Comparison of ENCODE assay signal across 21 cellular contexts in the genomic region with DNA sequence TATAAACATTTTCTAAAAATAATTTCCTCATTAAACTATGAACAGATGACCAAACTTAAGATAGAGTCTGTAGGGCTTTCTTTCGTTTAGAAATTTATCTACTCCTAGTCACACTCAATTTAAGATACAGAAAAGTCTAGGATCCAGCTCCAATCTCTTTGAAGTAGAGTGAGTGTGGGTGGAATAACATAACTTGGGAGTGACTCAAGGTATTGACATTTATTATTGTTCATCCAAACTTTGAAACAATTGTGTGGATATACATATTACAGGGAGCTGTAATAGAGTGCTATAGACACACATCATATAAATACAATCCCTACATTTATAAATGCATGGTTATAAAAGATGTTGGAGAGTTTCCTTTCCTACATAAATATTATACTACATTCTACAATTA.
DNase-seq lines count a peak whose midpoint lies in the region; ATAC-seq and TF ChIP-seq lines count a peak whose summit lies in the region.
"Had no signal": no experiment of that assay in that cellular context is flagged by ENCODE, and none has a peak within 500 bp of the region (broad histone marks: within the 10 kb centered on the region; RNA-seq: fewer than 3 reads in every experiment).

No MANE protein-coding gene starts in this region.

- RAD21 ChIA-PET in HCT116 (lab: Charles Lee; ENCODE audit: low non-redundant PET in 1 of 2, low total read pairs in 2 of 2, uncharacterized antibody in 2 of 2, unreplicated experiment in 2 of 2) = no interaction called here

- H3K9me3 Mint-ChIP-seq in activated naive CD8-positive, alpha-beta T cell treated with anti-CD3 and anti-CD28 coated beads for 36 hours = peaks cover 2% of the 10 kb centered on the region

- H3K27ac ChIP-seq in HCT116 (ENCODE audit: low read depth, low read length) (no peak overlapping the region), right atrium auricular region (no peak overlapping the region), left lung (no peak overlapping the region)

- TF ChIP-seq CTCF in HCT116 (IDR thresholded peaks at IDR 0.05 in 2 of 3, conservative IDR thresholded peaks at IDR 0.05 in 1 of 3; ENCODE audit: borderline replicate concordance in 1 of 3, insufficient read depth in 1 of 3, low read depth in 2 of 3, low read length in 2 of 3) = no peak
- TF ChIP-seq CTCF in astrocyte of the spinal cord (IDR thresholded peaks at IDR 0.05; ENCODE audit: low read depth, low read length) = no peak
- TF ChIP-seq CTCF in right atrium auricular region (IDR thresholded peaks at IDR 0.05) = no peak
- TF ChIP-seq CTCF in left lung (IDR thresholded peaks at IDR 0.05) = no peak

- ATAC-seq in HCT116 = 0 out of 2 replicates have a peak, but pooled peaks have one; percentile 14
- ATAC-seq in left lung = no peak
- ATAC-seq: Panc1 had no signal

- H3K4me2 ChIP-seq in HCT116 (ENCODE audit: low read length) = 0 out of 2 replicates have a peak overlapping the region, but pooled peaks have one; percentile 14
- H3K4me2 ChIP-seq: SK-N-SH had no signal

- no peak overlapping the region for H3K27ac Mint-ChIP-seq in activated naive CD8-positive, alpha-beta T cell treated with anti-CD3 and anti-CD28 coated beads for 36 hours
- H3K27ac Mint-ChIP-seq: CD4-positive, CD25-positive, alpha-beta regulatory T cell had no signal

- no peaks in the 10 kb centered on the region for H3K79me2 ChIP-seq in HCT116 (ENCODE audit: insufficient read depth, low read length)

- H3K36me3 ChIP-seq in HCT116 (ENCODE audit: control insufficient read depth in 1 of 2, insufficient read depth in 2 of 2, low read length in 2 of 2) (no peaks in the 10 kb centered on the region), neuron (ENCODE audit: insufficient read depth, low read length) (no peaks in the 10 kb centered on the region), right atrium auricular region (no peaks in the 10 kb centered on the region), left lung (no peaks in the 10 kb centered on the region)
- H3K36me3 ChIP-seq: MG63 had no signal

- CTCF ChIA-PET in HCT116 (lab: Charles Lee) = no interaction called here

- H3K4me1 Mint-ChIP-seq in activated naive CD8-positive, alpha-beta T cell treated with anti-CD3 and anti-CD28 coated beads for 36 hours = no peaks in the 10 kb centered on the region
- H3K4me1 Mint-ChIP-seq: CD4-positive, CD25-positive, alpha-beta regulatory T cell had no signal

- intact Hi-C loops in HCT116 (cut with micrococcal nuclease) (no loop called here), left lung (cut with DNase I) (no loop called here)

- no peaks in the 10 kb centered on the region for H3K27me3 Mint-ChIP-seq in activated naive CD8-positive, alpha-beta T cell treated with anti-CD3 and anti-CD28 coated beads for 36 hours
- H3K27me3 Mint-ChIP-seq: CD4-positive, CD25-positive, alpha-beta regulatory T cell had no signal

- BruUV-seq in HCT116 (replicated peaks; lab: Mats Ljungman, UMichigan) = no TSS peak

- H2AFZ ChIP-seq in HCT116 (ENCODE audit: low read depth, low read length, poor library complexity, severe bottlenecking) (no peak overlapping the region), neuron (ENCODE audit: low read depth, low read length) (peak overlapping the region; percentile 2)

- POLR2A ChIA-PET in HCT116 (lab: Charles Lee) = no interaction called here

- H3K4me1 ChIP-seq in HCT116 (ENCODE audit: control insufficient read depth in 1 of 2, insufficient read depth in 2 of 2, low read length in 2 of 2) = peaks cover 0 to 4% of the 10 kb centered on the region in 2 experiments; a peak in 1 of 4 replicates
- H3K4me1 ChIP-seq in neuron (ENCODE audit: insufficient read depth, low read length) = peaks cover 4% of the 10 kb centered on the region
- H3K4me1 ChIP-seq in right atrium auricular region = no peaks in the 10 kb centered on the region
- no peaks in the 10 kb centered on the region for H3K4me1 ChIP-seq in left lung

- H3K9me3 ChIP-seq in HCT116 (ENCODE audit: control insufficient read depth in 1 of 2, insufficient read depth in 1 of 2, low read depth in 1 of 2, low read length in 2 of 2) (no peaks in the 10 kb centered on the region), neuron (ENCODE audit: low read length) (no peaks in the 10 kb centered on the region), right atrium auricular region (no peaks in the 10 kb centered on the region), left lung (no peaks in the 10 kb centered on the region)
- H3K9me3 ChIP-seq: MG63, SK-N-SH had no signal

- no peak for TF ChIP-seq POLR2A in HCT116 (IDR thresholded peaks at IDR 0.05; ENCODE audit: borderline replicate concordance, extremely low read depth, insufficient read depth, insufficient read length)

- DNase-seq in HCT116 (ENCODE audit: low read depth, low spot score) (no peak), RKO (ENCODE audit: low spot score) (peak; percentile 23), astrocyte of the spinal cord (ENCODE audit: low read depth, low spot score) (peak; percentile 10), NCI-H2171 treated with DMSO at 0.1 percent for 48 hours (lab: John Stamatoyannopoulos, UW) (no peak), right atrium auricular region (ENCODE audit: low spot score) (no peak), left lung (no peak)
- DNase-seq in activated naive CD8-positive, alpha-beta T cell treated with anti-CD3 and anti-CD28 coated beads for 36 hours = no peak
- DNase-seq: 8988T; ACHN; CD4-positive, CD25-positive, alpha-beta regulatory T cell; DMS53; IMR-90; KG1; MG63; NCI-H1105 treated with DMSO at 0.1 percent for 48 hours; NCI-H146; NCI-H2029; NCI-H526 treated with DMSO at 0.1 percent for 48 hours; SK-N-SH had no signal

- no peaks in the 10 kb centered on the region for H3K36me3 Mint-ChIP-seq in activated naive CD8-positive, alpha-beta T cell treated with anti-CD3 and anti-CD28 coated beads for 36 hours
- H3K36me3 Mint-ChIP-seq: CD4-positive, CD25-positive, alpha-beta regulatory T cell had no signal

- H3K27me3 ChIP-seq in HCT116 (ENCODE audit: insufficient read depth, low read length) = no peaks in the 10 kb centered on the region
- no peaks in the 10 kb centered on the region for H3K27me3 ChIP-seq in neuron (ENCODE audit: insufficient read depth, low read length)
- no peaks in the 10 kb centered on the region for H3K27me3 ChIP-seq in right atrium auricular region
- no peaks in the 10 kb centered on the region for H3K27me3 ChIP-seq in left lung
- H3K27me3 ChIP-seq: MG63 had no signal

- no peaks in the 10 kb centered on the region for H4K20me1 ChIP-seq in HCT116 (ENCODE audit: insufficient read depth)

- H3K4me3 ChIP-seq in HCT116 (replicated peaks in 1 of 2; ENCODE audit: low read depth in 1 of 2, low read length in 2 of 2) (no peak overlapping the region), astrocyte of the spinal cord (ENCODE audit: low read depth, low read length) (no peak overlapping the region), neuron (ENCODE audit: low read length) (no peak overlapping the region), right atrium auricular region (no peak overlapping the region), left lung (no peak overlapping the region)
- H3K4me3 ChIP-seq: MG63 had no signal

- no peaks in the 10 kb centered on the region for H3K9me2 ChIP-seq in HCT116 (ENCODE audit: insufficient read depth)
- H3K9me2 ChIP-seq: SK-N-SH had no signal

- in situ Hi-C loops in astrocyte of the spinal cord (cut with HindIII; ENCODE audit: low sequenced_read_pairs) = no loop called here

- H3K9ac ChIP-seq in HCT116 (ENCODE audit: low read length) = no peak overlapping the region
- H3K9ac ChIP-seq: SK-N-SH had no signal

- TF ChIP-seq RAD21 in HCT116 (IDR thresholded peaks at IDR 0.05; ENCODE audit: low read depth) = no peak

- no peak overlapping the region for H3K4me3 Mint-ChIP-seq in activated naive CD8-positive, alpha-beta T cell treated with anti-CD3 and anti-CD28 coated beads for 36 hours
- H3K4me3 Mint-ChIP-seq: CD4-positive, CD25-positive, alpha-beta regulatory T cell had no signal

TF ChIP-seq in HCT116, 20 proteins besides CTCF, POLR2A, EP300 and RAD21:
- TF ChIP-seq SRF (IDR thresholded peaks at IDR 0.05; ENCODE audit: low read depth) (no peak), EGR1 (IDR thresholded peaks at IDR 0.05; ENCODE audit: low read depth) (peak; percentile 51), POLR2AphosphoS5 (IDR thresholded peaks at IDR 0.05; ENCODE audit: low read depth, low read length) (no peak), CBX3 (IDR thresholded peaks at IDR 0.05; ENCODE audit: low read depth) (no peak), FOSL1 (IDR thresholded peaks at IDR 0.05; ENCODE audit: low read depth) (peak; percentile 9; the same call in 1 of the 2 replicates)
- TF ChIP-seq, protein P1, sequence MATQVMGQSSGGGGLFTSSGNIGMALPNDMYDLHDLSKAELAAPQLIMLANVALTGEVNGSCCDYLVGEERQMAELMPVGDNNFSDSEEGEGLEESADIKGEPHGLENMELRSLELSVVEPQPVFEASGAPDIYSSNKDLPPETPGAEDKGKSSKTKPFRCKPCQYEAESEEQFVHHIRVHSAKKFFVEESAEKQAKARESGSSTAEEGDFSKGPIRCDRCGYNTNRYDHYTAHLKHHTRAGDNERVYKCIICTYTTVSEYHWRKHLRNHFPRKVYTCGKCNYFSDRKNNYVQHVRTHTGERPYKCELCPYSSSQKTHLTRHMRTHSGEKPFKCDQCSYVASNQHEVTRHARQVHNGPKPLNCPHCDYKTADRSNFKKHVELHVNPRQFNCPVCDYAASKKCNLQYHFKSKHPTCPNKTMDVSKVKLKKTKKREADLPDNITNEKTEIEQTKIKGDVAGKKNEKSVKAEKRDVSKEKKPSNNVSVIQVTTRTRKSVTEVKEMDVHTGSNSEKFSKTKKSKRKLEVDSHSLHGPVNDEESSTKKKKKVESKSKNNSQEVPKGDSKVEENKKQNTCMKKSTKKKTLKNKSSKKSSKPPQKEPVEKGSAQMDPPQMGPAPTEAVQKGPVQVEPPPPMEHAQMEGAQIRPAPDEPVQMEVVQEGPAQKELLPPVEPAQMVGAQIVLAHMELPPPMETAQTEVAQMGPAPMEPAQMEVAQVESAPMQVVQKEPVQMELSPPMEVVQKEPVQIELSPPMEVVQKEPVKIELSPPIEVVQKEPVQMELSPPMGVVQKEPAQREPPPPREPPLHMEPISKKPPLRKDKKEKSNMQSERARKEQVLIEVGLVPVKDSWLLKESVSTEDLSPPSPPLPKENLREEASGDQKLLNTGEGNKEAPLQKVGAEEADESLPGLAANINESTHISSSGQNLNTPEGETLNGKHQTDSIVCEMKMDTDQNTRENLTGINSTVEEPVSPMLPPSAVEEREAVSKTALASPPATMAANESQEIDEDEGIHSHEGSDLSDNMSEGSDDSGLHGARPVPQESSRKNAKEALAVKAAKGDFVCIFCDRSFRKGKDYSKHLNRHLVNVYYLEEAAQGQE (IDR thresholded peaks at IDR 0.05; ENCODE audit: low read depth) = no peak

Comparison
In these comparisons a context has a peak if more than half of its experiments do, and no peak if none do; other contexts are left out.
1. DNase-seq: peak in RKO (single experiment) and astrocyte of the spinal cord (single experiment); none in HCT116 (single experiment), NCI-H2171 treated with DMSO at 0.1 percent for 48 hours (single experiment), right atrium auricular region (single experiment), left lung (0 of 2) and activated naive CD8-positive, alpha-beta T cell treated with anti-CD3 and anti-CD28 coated beads for 36 hours (single experiment).